In the genomic region with DNA sequence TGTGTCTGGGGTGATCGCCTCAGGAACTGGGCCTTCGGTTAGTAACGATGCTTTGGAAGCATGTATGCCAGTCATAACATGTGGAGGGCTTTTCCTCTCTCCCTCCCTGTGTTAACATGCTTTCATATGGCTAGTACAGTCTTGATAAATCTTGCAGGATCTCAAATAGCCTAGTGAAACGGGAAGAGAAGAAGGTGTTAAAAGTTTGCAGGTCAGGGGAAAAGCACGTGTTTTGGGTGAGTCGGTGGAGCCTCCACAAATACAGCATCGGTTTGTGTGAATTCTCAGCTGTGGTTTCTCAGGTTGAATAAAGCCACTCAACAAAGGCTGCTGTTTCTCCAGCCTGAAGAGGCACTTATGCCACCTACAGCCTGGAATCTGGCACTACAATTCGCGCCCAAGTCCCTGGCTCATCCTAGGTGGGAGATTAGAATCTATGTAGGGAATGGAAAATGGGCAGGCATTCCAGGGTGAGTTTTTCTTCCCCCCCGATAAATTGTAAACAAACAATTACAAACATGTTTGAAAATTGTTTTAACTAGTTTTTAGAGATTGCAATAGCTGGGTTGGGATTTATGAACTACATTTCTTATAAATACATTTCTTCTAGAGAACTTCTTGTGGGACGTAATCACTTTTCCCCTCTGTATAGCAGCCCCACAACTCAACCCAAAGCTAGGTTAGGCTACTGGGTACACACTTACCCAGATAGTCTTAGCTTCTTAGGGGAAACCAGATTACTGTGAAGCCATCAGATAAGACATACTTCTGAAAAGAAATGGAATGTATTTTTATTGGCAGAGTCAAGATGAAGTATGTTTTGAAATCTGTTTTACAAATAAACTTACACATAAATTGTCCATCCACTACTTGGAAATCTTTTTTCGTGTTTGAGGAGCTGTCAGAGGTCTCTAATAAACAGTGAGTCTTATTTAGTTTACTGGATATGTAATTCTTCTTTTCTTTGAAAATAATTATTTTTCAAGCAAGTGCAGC, we compare ENCODE assay signal across 8 cellular contexts. TPM values are rescaled to one million over a fixed set of nuclear protein-coding genes. Genes with fewer than 3 reads are reported as not detected.
DNase-seq lines count a peak whose midpoint lies in the region; ATAC-seq, FAIRE-seq and TF ChIP-seq lines count a peak whose summit lies in the region.

No MANE protein-coding gene starts in this region.

- TF ChIP-seq CTCF in ovary (IDR thresholded peaks at IDR 0.05), result peak in 2 of 3 donors; percentile 14 to 21

- CTCF ChIA-PET in activated naive CD4-positive, alpha-beta T cell treated with anti-CD3 and anti-CD28 coated beads for 36 hours (lab: Charles Lee), result interaction anchor here (0.6 to 1.9 kb wide), 20 partner anchors 8 to 1061 kb away, joined by 3 to 11 read pairs (median 4); a partner anchor contains a TSS

- H3K4me1 ChIP-seq in ovary (ENCODE audit: insufficient read depth), result no peaks in the 10 kb centered on the region

- peaks cover 5% of the 10 kb centered on the region for H3K4me1 Mint-ChIP-seq in activated naive CD4-positive, alpha-beta T cell treated with anti-CD3 and anti-CD28 coated beads for 36 hours (ENCODE audit: low read depth)

- H3K36me3 ChIP-seq in ovary, result no peaks in the 10 kb centered on the region

- TF ChIP-seq POLR2A in ovary (IDR thresholded peaks at IDR 0.05), result no peak

- ATAC-seq in GM21515 (IDR thresholded peaks at IDR 0.05; ENCODE audit: unreplicated experiment), result peak; percentile 94
- ATAC-seq in HG03575 (IDR thresholded peaks at IDR 0.05; ENCODE audit: extremely low read depth, insufficient number of reproducible peaks, low FRiP score, unreplicated experiment), result peak; percentile 86

- peaks cover 26% of the 10 kb centered on the region for H3K27me3 Mint-ChIP-seq in activated naive CD4-positive, alpha-beta T cell treated with anti-CD3 and anti-CD28 coated beads for 36 hours (ENCODE audit: low read depth)

- H3K36me3 Mint-ChIP-seq in activated naive CD4-positive, alpha-beta T cell treated with anti-CD3 and anti-CD28 coated beads for 36 hours (ENCODE audit: low read depth), result no peaks in the 10 kb centered on the region

- no peak overlapping the region for H3K27ac Mint-ChIP-seq in activated naive CD4-positive, alpha-beta T cell treated with anti-CD3 and anti-CD28 coated beads for 36 hours

- intact Hi-C loops in activated naive CD4-positive, alpha-beta T cell treated with anti-CD3 and anti-CD28 coated beads for 36 hours (cut with micrococcal nuclease), result loop anchor here (1.0 kb wide), 4 partner anchors 17 to 1097 kb away; no protein-coding TSS in a partner anchor
- intact Hi-C loops in ovary (cut with DNase I), result no loop called here

- peak; percentile 68 for DNase-seq in OCI-M1 (lab: John Stamatoyannopoulos, UW)
- DNase-seq in activated naive CD4-positive, alpha-beta T cell treated with anti-CD3 and anti-CD28 coated beads for 36 hours, result peak; percentile 73
- peak; percentile 74 for DNase-seq in germinal center (ENCODE audit: low spot score)
- peak in 1 of 5 donors; percentile 35 for DNase-seq in ovary
- no peak for DNase-seq in OCI-M2 (lab: John Stamatoyannopoulos, UW; ENCODE audit: unreplicated experiment)

- no peak overlapping the region for H3K4me3 ChIP-seq in ovary

- WGBS in ovary, 3 donors, result 8 to 16% (median 9%) methylated on average over 12 of the region's 12 CpGs

- H3K9me3 Mint-ChIP-seq in activated naive CD4-positive, alpha-beta T cell treated with anti-CD3 and anti-CD28 coated beads for 36 hours, result no peaks in the 10 kb centered on the region

- no peaks in the 10 kb centered on the region for H3K27me3 ChIP-seq in ovary

- no peaks in the 10 kb centered on the region for H3K9me3 ChIP-seq in ovary

- H3K27ac ChIP-seq in ovary, result no peak overlapping the region

- no peak overlapping the region for H3K4me3 Mint-ChIP-seq in activated naive CD4-positive, alpha-beta T cell treated with anti-CD3 and anti-CD28 coated beads for 36 hours

- TF ChIP-seq EP300 in ovary (IDR thresholded peaks at IDR 0.05), result no peak

- peak; percentile 96 for FAIRE-seq in G401.6 (lab: Jason Lieb, UNC)

RNA-seq across cellular contexts. Expression of a gene that starts 8.3 kb away (rescaled TPM):
- 10 to 100 TPM; 86.2 to 86.5 TPM for total RNA-seq in activated naive CD4-positive, alpha-beta T cell treated with anti-CD3 and anti-CD28 coated beads for 36 hours
- 10 to 100 TPM; 25.5 to 62.3 (median 46.1) TPM for total RNA-seq in ovary
- 10 to 100 TPM; 36.2 to 58.3 TPM for polyA plus RNA-seq in ovary

RNA-seq across cellular contexts. Expression of a gene that starts 17.3 kb away (rescaled TPM):
- total RNA-seq in activated naive CD4-positive, alpha-beta T cell treated with anti-CD3 and anti-CD28 coated beads for 36 hours, result 1 to 10 TPM; 3.3 to 3.5 TPM
- 10 to 100 TPM in 1 of 7 donors, 1 to 10 TPM in 6; 3.1 to 10.3 (median 5.9) TPM for total RNA-seq in ovary
- 1 to 10 TPM; 5.7 to 7.2 TPM for polyA plus RNA-seq in ovary
